Comparison of ENCODE assay signal across 10 cellular contexts in the genomic region with DNA sequence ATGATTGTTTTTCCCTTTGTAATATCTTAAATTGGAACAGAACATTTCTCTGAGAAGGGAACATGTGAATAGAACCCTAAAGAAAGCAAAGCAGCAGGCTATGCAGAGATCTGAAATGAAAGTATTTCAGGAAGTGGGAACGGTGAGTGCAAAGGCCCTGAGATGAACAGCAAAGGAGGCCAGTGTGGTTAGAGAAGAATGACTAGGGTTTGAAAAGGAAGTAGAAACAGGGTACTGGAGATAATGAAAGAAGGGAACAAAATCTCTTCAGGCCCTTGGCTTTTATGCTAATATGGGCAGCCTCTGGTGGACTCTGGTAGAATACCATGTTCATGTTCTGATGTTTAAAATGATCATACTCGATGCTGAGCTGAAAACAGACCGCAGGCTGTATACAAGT. TPM values are rescaled to one million over a fixed set of nuclear protein-coding genes. Genes with fewer than 3 reads are reported as not detected.
A peak's percentile ranks its signal among the peaks of the same experiment; 100 is the strongest.
DNase-seq lines count a peak whose midpoint lies in the region; ATAC-seq, FAIRE-seq and TF ChIP-seq lines count a peak whose summit lies in the region.
"Had no signal": no experiment of that assay in that cellular context is flagged by ENCODE, and none has a peak within 500 bp of the region (broad histone marks: within the 10 kb centered on the region; RNA-seq: fewer than 3 reads in every experiment).

No MANE protein-coding gene starts in this region.

- H3K9me3 Mint-ChIP-seq in activated naive CD8-positive, alpha-beta T cell treated with anti-CD3 and anti-CD28 coated beads, Interleukin-2, amount 10 ng/mL, durations not matched to agents 7 days and 5 days, result no peaks in the 10 kb centered on the region

- ATAC-seq in HG03196 (IDR thresholded peaks at IDR 0.05; ENCODE audit: unreplicated experiment) (peak; percentile 84), HepG2 (no peak)
- ATAC-seq in activated naive CD8-positive, alpha-beta T cell treated with anti-CD3 and anti-CD28 coated beads, Interleukin-2, amount 10 ng/mL, durations not matched to agents 7 days and 5 days (ENCODE audit: low read depth), result peak; percentile 89
- ATAC-seq: right cardiac atrium had no signal

- H3K4me1 Mint-ChIP-seq in activated naive CD8-positive, alpha-beta T cell treated with anti-CD3 and anti-CD28 coated beads, Interleukin-2, amount 10 ng/mL, durations not matched to agents 7 days and 5 days, result peaks cover 15% of the 10 kb centered on the region

- intact Hi-C loops in HepG2 (cut with micrococcal nuclease; ENCODE audit: unreplicated experiment), result no loop called here

- H4K20me1 ChIP-seq in HepG2 (ENCODE audit: insufficient read depth, low read length), result no peaks in the 10 kb centered on the region; the same call in 1 of the 2 replicates

- no peak overlapping the region for H2BK120ac ChIP-seq in neuronal stem cell (ENCODE audit: low read depth, low read length)

- TF ChIP-seq POLR2A in HepG2 (IDR thresholded peaks at IDR 0.05; ENCODE audit: insufficient read depth in 1 of 2, low read depth in 2 of 2, low read length in 2 of 2), result no peak

- DNase-seq in GM13976 (ENCODE audit: low spot score) (peak; percentile 41), GM20000 (ENCODE audit: low spot score) (peak; percentile 29), HepG2 (ENCODE audit: low spot score) (no peak), neuronal stem cell (ENCODE audit: low spot score) (no peak), HT-29 (ENCODE audit: low spot score) (no peak)
- DNase-seq in activated naive CD8-positive, alpha-beta T cell treated with anti-CD3 and anti-CD28 coated beads, Interleukin-2, amount 10 ng/mL, durations not matched to agents 7 days and 5 days, result no peak
- DNase-seq in central memory CD4-positive, alpha-beta T cell, result no peak
- DNase-seq: activated T-cell treated with anti-CD3 and anti-CD28 coated beads, Interleukin-2, amount 50 U/mL, for 48 hours; right cardiac atrium had no signal

- no peak overlapping the region for H3K4ac ChIP-seq in neuronal stem cell (ENCODE audit: low read length)

- H4K8ac ChIP-seq in neuronal stem cell (ENCODE audit: low read depth, low read length), result no peak overlapping the region

- no peaks in the 10 kb centered on the region for H3K27me3 ChIP-seq in HepG2 (ENCODE audit: control insufficient read depth in 1 of 2, insufficient read depth in 2 of 2, low read length in 2 of 2)
- no peaks in the 10 kb centered on the region for H3K27me3 ChIP-seq in neuronal stem cell (ENCODE audit: control insufficient read depth in 3 of 3, insufficient read depth in 3 of 3, low read depth in 1 of 3, low read length in 3 of 3)

- no peak overlapping the region for H2BK15ac ChIP-seq in neuronal stem cell (ENCODE audit: low read length)

- BruUV-seq in HepG2 (replicated peaks; lab: Mats Ljungman, UMichigan), result no TSS peak

- H3K36me3 ChIP-seq in HepG2 (replicated peaks in 1 of 2; ENCODE audit: control insufficient read depth in 1 of 2, insufficient read depth in 2 of 2, low read length in 2 of 2) (peaks cover 1 to 6% of the 10 kb centered on the region in 2 experiments; a peak in 1 of 5 replicates), neuronal stem cell (replicated peaks in 1 of 2; ENCODE audit: control insufficient read depth in 2 of 2, insufficient read depth in 2 of 2, low read length in 2 of 2) (peaks cover 1 to 38% of the 10 kb centered on the region in 2 donors)

- in situ Hi-C loops in GM13976 (cut with MboI; ENCODE audit: low sequenced_read_pairs, unreplicated experiment) (no loop called here), HepG2 (cut with HindIII; ENCODE audit: extremely low pct_ligation_motif_present, low pct_unique_long_range_greater_than_20kb) (no loop called here)

- no peak overlapping the region for H4K91ac ChIP-seq in neuronal stem cell (ENCODE audit: low read depth, low read length, poor library complexity)

- no peak overlapping the region for H2BK5ac ChIP-seq in neuronal stem cell (ENCODE audit: low read length)

- H3K9ac ChIP-seq in HepG2 (ENCODE audit: insufficient read depth, low read depth, low read length), result no peak overlapping the region
- no peak overlapping the region for H3K9ac ChIP-seq in neuronal stem cell (ENCODE audit: low read depth, low read length, poor library complexity)

- TF ChIP-seq EP300 in HepG2 (IDR thresholded peaks at IDR 0.05; ENCODE audit: low read depth in 2 of 2, low read length in 2 of 2), result no peak
- TF ChIP-seq EP300 in HepG2 (CRISPR knock-in tag; IDR thresholded peaks at IDR 0.05; ENCODE audit: borderline replicate concordance), result no peak

- CTCF ChIA-PET in HepG2 (lab: Yijun Ruan, JAX; ENCODE audit: low intra/inter-chr PET ratio, low total read pairs), result no interaction called here

- no peak for FAIRE-seq in HepG2 (lab: Jason Lieb, UNC)

- no peak for TF ChIP-seq RAD21 in HepG2 (CRISPR knock-in tag; IDR thresholded peaks at IDR 0.05)

- POLR2A ChIA-PET in activated naive CD8-positive, alpha-beta T cell treated with anti-CD3 and anti-CD28 coated beads, Interleukin-2, amount 10 ng/mL, durations not matched to agents 7 days and 5 days (lab: Charles Lee), result no interaction called here
- POLR2A ChIA-PET in HepG2 (lab: Yijun Ruan, JAX), result no interaction called here

- no peak overlapping the region for H3K4me2 ChIP-seq in HepG2 (ENCODE audit: low read depth, low read length)
- no peak overlapping the region for H3K4me2 ChIP-seq in neuronal stem cell (ENCODE audit: insufficient read depth, low read length, poor library complexity, severe bottlenecking)

- no peak overlapping the region for H2BK12ac ChIP-seq in neuronal stem cell (ENCODE audit: low read length)

- H3K27ac ChIP-seq in HepG2 (ENCODE audit: extremely low read length, insufficient read depth, low read length) (no peak overlapping the region), neuronal stem cell (replicated peaks; ENCODE audit: low read length) (no peak overlapping the region)

- H2AFZ ChIP-seq in HepG2 (ENCODE audit: low read length) (no peak overlapping the region), neuronal stem cell (ENCODE audit: low read length) (no peak overlapping the region)

- WGBS in HepG2 (ENCODE audit: low lambda C conversion rate), result 91% methylated on average over 3 of the region's 3 CpGs
- no CpG with 5 or more reads among the region's 3 CpGs for WGBS in neuronal stem cell (ENCODE audit: extremely low coverage in 2 of 2, insufficient read length in 2 of 2, insufficient replicate concordance in 1 of 2), 2 donors

- TF ChIP-seq CTCF in GM13976 (IDR thresholded peaks at IDR 0.05; ENCODE audit: borderline replicate concordance, control extremely low read depth, extremely low read depth, insufficient read depth, missing control alignments) (no peak), GM20000 (IDR thresholded peaks at IDR 0.05; ENCODE audit: extremely low read depth, missing control alignments) (no peak), HepG2 (CRISPR knock-in tag; IDR thresholded peaks at IDR 0.05) (no peak)

- H3K36me3 Mint-ChIP-seq in activated naive CD8-positive, alpha-beta T cell treated with anti-CD3 and anti-CD28 coated beads, Interleukin-2, amount 10 ng/mL, durations not matched to agents 7 days and 5 days, result peaks cover 4% of the 10 kb centered on the region

- H3K4me3 Mint-ChIP-seq in activated naive CD8-positive, alpha-beta T cell treated with anti-CD3 and anti-CD28 coated beads, Interleukin-2, amount 10 ng/mL, durations not matched to agents 7 days and 5 days, result peak overlapping the region; percentile 60

- H3K4me1 ChIP-seq in HepG2 (ENCODE audit: insufficient read depth, low read length), result peaks cover 8% of the 10 kb centered on the region
- peaks cover 3 to 6% of the 10 kb centered on the region in 2 donors for H3K4me1 ChIP-seq in neuronal stem cell (ENCODE audit: control insufficient read depth in 2 of 2, insufficient read depth in 1 of 2, low read depth in 1 of 2, low read length in 2 of 2)

- no peak overlapping the region for H3K18ac ChIP-seq in neuronal stem cell (ENCODE audit: low read length)

- H3K14ac ChIP-seq in neuronal stem cell (ENCODE audit: low read length), result no peak overlapping the region

- H3K27ac Mint-ChIP-seq in activated naive CD8-positive, alpha-beta T cell treated with anti-CD3 and anti-CD28 coated beads, Interleukin-2, amount 10 ng/mL, durations not matched to agents 7 days and 5 days, result peak overlapping the region; percentile 21

- no peaks in the 10 kb centered on the region for H3K27me3 Mint-ChIP-seq in activated naive CD8-positive, alpha-beta T cell treated with anti-CD3 and anti-CD28 coated beads, Interleukin-2, amount 10 ng/mL, durations not matched to agents 7 days and 5 days

- H3K23ac ChIP-seq in neuronal stem cell (ENCODE audit: low read depth, low read length, poor library complexity), result no peak overlapping the region

- no peaks in the 10 kb centered on the region for H3K9me3 ChIP-seq in HepG2 (ENCODE audit: low read length)
- H3K9me3 ChIP-seq in neuronal stem cell (replicated peaks in 1 of 2; ENCODE audit: control insufficient read depth in 2 of 2, insufficient read depth in 1 of 2, low read depth in 1 of 2, low read length in 2 of 2), result no peaks in the 10 kb centered on the region

- peaks cover 55% of the 10 kb centered on the region for H3K79me2 ChIP-seq in HepG2 (ENCODE audit: insufficient read depth, low read length)

- H3K79me1 ChIP-seq in neuronal stem cell (ENCODE audit: low read depth, low read length), result no peaks in the 10 kb centered on the region

- no peak overlapping the region for H2AK5ac ChIP-seq in neuronal stem cell (ENCODE audit: low read depth, low read length)

- no peak overlapping the region for H3K4me3 ChIP-seq in HepG2 (replicated peaks in 1 of 3; ENCODE audit: insufficient read depth in 1 of 3, low read depth in 2 of 3, low read length in 3 of 3)
- H3K4me3 ChIP-seq in neuronal stem cell (ENCODE audit: low read length in 2 of 2), result no peak overlapping the region

RNA-seq across cellular contexts. Expression of gene ARHGAP21, which starts 22.2 kb away (rescaled TPM):
- total RNA-seq in activated naive CD8-positive, alpha-beta T cell treated with anti-CD3 and anti-CD28 coated beads, Interleukin-2, amount 10 ng/mL, durations not matched to agents 7 days and 5 days, result 10 to 100 TPM; 23.5 to 29.6 TPM
- 26.6 and 28.0 TPM in 2 replicates for total RNA-seq in HepG2 (2016; rRNA removed; fragmentation: Illumina TruSeq; extraction: Trizol)
- total RNA-seq in HepG2 (2016; cell fraction: cytosol; rRNA removed; fragmentation: Illumina TruSeq; extraction: Trizol; ENCODE audit: low read depth), result 3.9 and 7.5 TPM in 2 replicates
- total RNA-seq in HepG2 (2016; cell fraction: insoluble cytoplasmic fraction; rRNA removed; fragmentation: Illumina TruSeq; extraction: Trizol), result 23.3 and 24.8 TPM in 2 replicates
- 13.0 and 13.2 TPM in 2 replicates for total RNA-seq in HepG2 (2016; cell fraction: membrane; rRNA removed; fragmentation: Illumina TruSeq; extraction: Trizol)
- total RNA-seq in HepG2 (2016; cell fraction: nucleus; rRNA removed; fragmentation: Illumina TruSeq; extraction: Trizol), result 47.1 and 48.2 TPM in 2 replicates
- polyA plus RNA-seq in HepG2 (2011; rRNA removed), result 23.9 and 24.9 TPM in 2 replicates
- 9.3 and 14.8 TPM in 2 replicates for polyA plus RNA-seq in HepG2 (2011; cell fraction: cytosol; rRNA removed)
- 38.8 and 40.9 TPM in 2 replicates for polyA plus RNA-seq in HepG2 (2011; cell fraction: nucleus; rRNA removed)
- polyA plus RNA-seq in HepG2 (2012), result 12.7 and 19.2 TPM in 2 replicates
- polyA plus RNA-seq in HepG2 (2016; cell fraction: cytosol; fragmentation: Illumina TruSeq; extraction: Trizol; ENCODE audit: low read depth), result 0.80 and 1.5 TPM in 2 replicates
- 19.5 and 21.4 TPM in 2 replicates for polyA plus RNA-seq in HepG2 (2016; cell fraction: insoluble cytoplasmic fraction; fragmentation: Illumina TruSeq; extraction: Trizol; ENCODE audit: low read depth)
- 3.2 and 4.5 TPM in 2 replicates for polyA plus RNA-seq in HepG2 (2016; cell fraction: membrane; fragmentation: Illumina TruSeq; extraction: Trizol; ENCODE audit: low read depth)
- polyA plus RNA-seq in HepG2 (2016; cell fraction: nucleus; fragmentation: Illumina TruSeq; extraction: Trizol; ENCODE audit: insufficient read depth, low read depth), result 39.1 and 41.8 TPM in 2 replicates
- 40.5 and 94.5 TPM in 2 replicates for polyA minus RNA-seq in HepG2 (2011; rRNA and poly(A)+ RNA removed; ENCODE audit: low replicate concordance)
- polyA minus RNA-seq in HepG2 (2011; cell fraction: cytosol; rRNA and poly(A)+ RNA removed), result 24.5 and 27.5 TPM in 2 replicates
- polyA minus RNA-seq in HepG2 (2011; cell fraction: nucleus; rRNA and poly(A)+ RNA removed), result 101 and 142 TPM in 2 replicates
- polyA plus RNA-seq in neuronal stem cell (2013, experiment 1 of 2), result 26.3 TPM
- 28.0 TPM for polyA plus RNA-seq in neuronal stem cell (2013, experiment 2 of 2)
- 31.7 and 33.7 TPM in 2 replicates for total RNA-seq in HT-29 (2014; rRNA removed; shearing (Covaris generic))

Comparison
In these comparisons a context has a peak if more than half of its experiments do, and no peak if none do; other contexts are left out.
1. DNase-seq: peak in GM13976 (single experiment) and GM20000 (single experiment); none in activated naive CD8-positive, alpha-beta T cell treated with anti-CD3 and anti-CD28 coated beads, Interleukin-2, amount 10 ng/mL, durations not matched to agents 7 days and 5 days (single experiment), HepG2 (single experiment), neuronal stem cell (single experiment), HT-29 (single experiment) and central memory CD4-positive, alpha-beta T cell (single experiment).